In the genomic region with DNA sequence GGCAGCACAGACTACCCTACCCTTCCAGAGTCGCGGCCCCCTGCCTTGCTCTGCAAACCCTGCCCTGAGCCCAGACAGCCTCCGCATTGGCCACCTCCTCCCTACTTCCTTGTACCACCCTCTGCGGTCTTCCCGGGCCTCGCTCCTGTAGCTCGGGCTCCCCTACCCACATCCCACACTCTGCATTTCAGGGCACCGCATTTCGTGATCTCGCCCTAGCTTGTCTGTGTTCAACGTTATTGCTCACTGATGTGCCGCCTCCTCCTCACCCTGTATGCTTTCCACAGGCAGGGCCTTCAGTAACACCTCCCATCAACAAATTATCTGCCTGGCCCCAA, we compare ENCODE assay signal across 18 cellular contexts. TPM values are rescaled to one million over a fixed set of nuclear protein-coding genes. Genes with fewer than 3 reads are reported as not detected.
DNase-seq lines count a peak whose midpoint lies in the region; ATAC-seq and TF ChIP-seq lines count a peak whose summit lies in the region.
"Had no signal": no experiment of that assay in that cellular context is flagged by ENCODE, and none has a peak within 500 bp of the region (broad histone marks: within the 10 kb centered on the region; RNA-seq: fewer than 3 reads in every experiment).

No MANE protein-coding gene starts in this region.

- H3K4me2 ChIP-seq in BLaER1: peak overlapping the region; percentile 32; the same call in 1 of the 2 replicates
- H3K4me2 ChIP-seq: SK-N-SH had no signal

- H4K20me1 ChIP-seq in BLaER1: peaks cover 82% of the 10 kb centered on the region

- peak; percentile 17 for TF ChIP-seq POLR2A in GM19193 (IDR thresholded peaks at IDR 0.05; ENCODE audit: extremely low read depth, insufficient read depth, insufficient read length)

- H3K36me3 Mint-ChIP-seq in WTC11 (peaks cover 45% of the 10 kb centered on the region), immature natural killer cell (peaks cover 8 to 16% (median 9%) of the 10 kb centered on the region in 3 donors)

- POLR2A ChIA-PET in WTC11 (lab: Charles Lee): no interaction called here

- H3K9me3 Mint-ChIP-seq in WTC11: no peaks in the 10 kb centered on the region
- no peaks in the 10 kb centered on the region for H3K9me3 Mint-ChIP-seq in immature natural killer cell
- H3K9me3 Mint-ChIP-seq: HFFc6 had no signal

- DNase-seq in WTC11 (ENCODE audit: low spot score) (no peak), immature natural killer cell (no peak), MV-4-11 (lab: John Stamatoyannopoulos, UW) (no peak), H7 (no peak)
- DNase-seq: colonic mucosa, HFFc6, Kasumi-1, NCI-H1694 treated with DMSO at 0.1 percent for 48 hours, NCI-H510A treated with DMSO at 0.1 percent for 48 hours, PC-3, SK-N-SH, small intestine, WERI-Rb-1 had no signal

- H3K4me1 ChIP-seq in BLaER1: peaks cover 49% of the 10 kb centered on the region
- H3K4me1 ChIP-seq: colonic mucosa, parathyroid adenoma had no signal

- no peaks in the 10 kb centered on the region for H3K27me3 Mint-ChIP-seq in WTC11 (ENCODE audit: low read depth)
- H3K27me3 Mint-ChIP-seq in immature natural killer cell (ENCODE audit: low read depth in 3 of 3): peaks cover 0 to 3% (median 3%) of the 10 kb centered on the region in 3 donors

- H3K36me3 ChIP-seq in BLaER1: peaks cover 80% of the 10 kb centered on the region
- peaks cover 19% of the 10 kb centered on the region for H3K36me3 ChIP-seq in H7 (replicated peaks; ENCODE audit: control insufficient read depth, insufficient read depth, low read length)
- H3K36me3 ChIP-seq: colonic mucosa had no signal

- H3K9me3 ChIP-seq in BLaER1: no peaks in the 10 kb centered on the region
- H3K9me3 ChIP-seq: colonic mucosa, SK-N-SH had no signal

- H3K4me3 ChIP-seq in BLaER1 (no peak overlapping the region), H7 (ENCODE audit: insufficient read depth, low read depth, low read length) (no peak overlapping the region)
- H3K4me3 ChIP-seq: colonic mucosa had no signal

- no peaks in the 10 kb centered on the region for H3K27me3 ChIP-seq in BLaER1
- no peaks in the 10 kb centered on the region for H3K27me3 ChIP-seq in H7 (ENCODE audit: control insufficient read depth, insufficient read depth, low read length)
- H3K27me3 ChIP-seq: colonic mucosa had no signal

- ATAC-seq in WTC11: peak; percentile 32
- no peak for ATAC-seq in GM18909 (IDR thresholded peaks at IDR 0.05; ENCODE audit: poor library complexity, unreplicated experiment)
- ATAC-seq in HG02623 (IDR thresholded peaks at IDR 0.05; ENCODE audit: unreplicated experiment): no peak
- ATAC-seq: PC-3 had no signal

- peaks cover 43% of the 10 kb centered on the region for H3K4me1 Mint-ChIP-seq in WTC11
- peaks cover 21 to 49% of the 10 kb centered on the region in 2 donors for H3K4me1 Mint-ChIP-seq in immature natural killer cell

- H3K27ac Mint-ChIP-seq in WTC11 (peak overlapping the region; percentile 48), immature natural killer cell (peak overlapping the region in 4 of 6 donors; percentile 12 to 70 (median 34))
- H3K27ac Mint-ChIP-seq: HFFc6 had no signal

- CTCF ChIA-PET in WTC11 (lab: Charles Lee): interaction anchor here (1.6 to 1.8 kb wide), 2 partner anchors 14 to 44 kb away, joined by 5 read pairs; no protein-coding TSS in a partner anchor

- no peak for TF ChIP-seq CTCF in WTC11 (IDR thresholded peaks at IDR 0.05)

- no peak overlapping the region for H3K27ac ChIP-seq in BLaER1
- H3K27ac ChIP-seq: colonic mucosa, parathyroid adenoma, WERI-Rb-1 had no signal

- H3K9ac ChIP-seq in BLaER1: no peak overlapping the region
- H3K9ac ChIP-seq: parathyroid adenoma, SK-N-SH had no signal

- H3K4me3 Mint-ChIP-seq in WTC11 (no peak overlapping the region), immature natural killer cell (peak overlapping the region in 1 of 5 donors; percentile 42)
- H3K4me3 Mint-ChIP-seq: HFFc6 had no signal

TF ChIP-seq in WTC11, 78 proteins besides CTCF, POLR2A, EP300 and RAD21 (continues in another document):
- TF ChIP-seq, protein P1, sequence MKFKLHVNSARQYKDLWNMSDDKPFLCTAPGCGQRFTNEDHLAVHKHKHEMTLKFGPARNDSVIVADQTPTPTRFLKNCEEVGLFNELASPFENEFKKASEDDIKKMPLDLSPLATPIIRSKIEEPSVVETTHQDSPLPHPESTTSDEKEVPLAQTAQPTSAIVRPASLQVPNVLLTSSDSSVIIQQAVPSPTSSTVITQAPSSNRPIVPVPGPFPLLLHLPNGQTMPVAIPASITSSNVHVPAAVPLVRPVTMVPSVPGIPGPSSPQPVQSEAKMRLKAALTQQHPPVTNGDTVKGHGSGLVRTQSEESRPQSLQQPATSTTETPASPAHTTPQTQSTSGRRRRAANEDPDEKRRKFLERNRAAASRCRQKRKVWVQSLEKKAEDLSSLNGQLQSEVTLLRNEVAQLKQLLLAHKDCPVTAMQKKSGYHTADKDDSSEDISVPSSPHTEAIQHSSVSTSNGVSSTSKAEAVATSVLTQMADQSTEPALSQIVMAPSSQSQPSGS (CRISPR knock-in tag; IDR thresholded peaks at IDR 0.05; ENCODE audit: borderline replicate concordance, low read depth): no peak
- TF ChIP-seq MXD4 (CRISPR knock-in tag; IDR thresholded peaks at IDR 0.05; ENCODE audit: borderline replicate concordance) (no peak), PRDM15 (CRISPR knock-in tag; IDR thresholded peaks at IDR 0.05) (no peak), MAX (CRISPR knock-in tag; IDR thresholded peaks at IDR 0.05) (no peak), TP53 (CRISPR knock-in tag; IDR thresholded peaks at IDR 0.05) (no peak), CREM (CRISPR knock-in tag; IDR thresholded peaks at IDR 0.05) (no peak), ATF3 (CRISPR knock-in tag; conservative IDR thresholded peaks at IDR 0.05) (no peak), RORB (CRISPR knock-in tag; IDR thresholded peaks at IDR 0.05) (no peak), ZNF232 (CRISPR knock-in tag; IDR thresholded peaks at IDR 0.05) (no peak), FOXP1 (CRISPR knock-in tag; IDR thresholded peaks at IDR 0.05; ENCODE audit: borderline replicate concordance) (no peak)
- TF ChIP-seq, protein P2, sequence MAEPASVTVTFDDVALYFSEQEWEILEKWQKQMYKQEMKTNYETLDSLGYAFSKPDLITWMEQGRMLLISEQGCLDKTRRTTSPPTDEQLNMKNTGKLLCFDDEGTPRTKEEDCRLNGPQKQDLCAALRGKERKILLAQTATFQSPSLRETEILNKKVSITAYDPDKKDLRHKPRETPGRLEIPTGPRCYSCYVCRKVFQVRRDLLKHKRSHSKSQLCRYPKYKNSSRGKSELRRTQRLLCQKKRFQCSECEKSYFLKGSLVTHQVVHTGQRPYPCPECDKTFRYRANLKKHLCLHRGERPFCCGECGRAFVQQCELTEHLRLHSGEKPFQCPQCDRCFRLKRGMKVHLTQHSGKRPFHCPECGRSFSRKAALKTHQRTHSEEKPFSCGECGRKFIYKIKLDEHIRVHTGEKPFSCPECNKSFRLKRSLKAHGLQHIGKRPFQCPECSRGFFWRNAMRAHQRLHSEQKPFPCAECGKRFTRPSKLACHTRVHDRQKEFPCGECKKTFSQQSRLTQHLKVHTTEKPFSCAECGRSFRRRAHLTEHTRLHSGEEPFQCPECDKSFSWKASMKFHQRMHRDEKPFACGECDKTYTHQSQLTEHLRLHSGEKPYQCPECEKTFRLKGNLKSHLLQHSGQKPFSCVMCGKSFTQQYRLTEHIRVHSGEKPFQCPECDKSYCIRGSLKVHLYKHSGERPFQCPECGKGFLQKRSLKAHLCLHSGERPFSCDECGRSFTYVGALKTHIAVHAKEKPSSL (CRISPR knock-in tag; conservative IDR thresholded peaks at IDR 0.05): no peak

RNA-seq across cellular contexts. Expression of gene PDIA4, which starts 6.6 kb away (rescaled TPM):
- 286 to 341 TPM (median 289 TPM) in 3 replicates for total RNA-seq in WTC11 (2021)
- polyA plus RNA-seq in immature natural killer cell: 100 to 1,000 TPM in 2 of 3 donors, 10 to 100 TPM in 1; 84.4 to 160 (median 125) TPM
- total RNA-seq in H7 (2014; rRNA removed; shearing (Covaris generic)): 286 and 335 TPM in 2 replicates
